8 cellular contexts compared by ENCODE assay signal in genomic region chr3:44685128-44685800, GRCh38. TPM values are rescaled to one million over a fixed set of nuclear protein-coding genes. Genes with fewer than 3 reads are reported as not detected.
DNase-seq lines count a peak whose midpoint lies in the region; ATAC-seq and TF ChIP-seq lines count a peak whose summit lies in the region.

No MANE protein-coding gene starts in this region.

- H3K14ac ChIP-seq in trophoblast cell (ENCODE audit: low read length): peak overlapping the region; percentile 84

- H3K23ac ChIP-seq in trophoblast cell (ENCODE audit: low read length): no peak overlapping the region

- H3K9ac ChIP-seq in adipocyte (ENCODE audit: low read length) (peak overlapping the region; percentile 84), trophoblast cell (ENCODE audit: low read length) (peak overlapping the region; percentile 72)

- H3K79me2 ChIP-seq in trophoblast cell (ENCODE audit: control insufficient read depth, insufficient read depth, low read length, poor library complexity): peaks cover 3% of the 10 kb centered on the region

- in situ Hi-C loops in transverse colon (cut with MboI; ENCODE audit: low pct_ligation_motif_present in 1 of 4, low pct_unique_long_range_greater_than_20kb in 1 of 4, low sequenced_read_pairs in 3 of 4): no loop called here

- H3K4ac ChIP-seq in trophoblast cell (ENCODE audit: low read depth, low read length): peak overlapping the region; percentile 81

- peak overlapping the region; percentile 96 for H2AFZ ChIP-seq in trophoblast cell (ENCODE audit: insufficient read depth, low read length, poor library complexity)

- peak; percentile 49 for ATAC-seq in GM18873 (IDR thresholded peaks at IDR 0.05; ENCODE audit: low FRiP score, unreplicated experiment)
- ATAC-seq in HG03378 (IDR thresholded peaks at IDR 0.05; ENCODE audit: unreplicated experiment): peak; percentile 72
- ATAC-seq in heart left ventricle: peak; percentile 73 to 98 (median 94)
- ATAC-seq in HG03565 (IDR thresholded peaks at IDR 0.05; ENCODE audit: unreplicated experiment): no peak

- peak overlapping the region; percentile 91 for H3K4me3 ChIP-seq in adipocyte (ENCODE audit: low read length)
- peak overlapping the region; percentile 62 to 93 (median 74) for H3K4me3 ChIP-seq in heart left ventricle
- H3K4me3 ChIP-seq in trophoblast cell (ENCODE audit: low read depth, low read length): peak overlapping the region; percentile 82
- peak overlapping the region; percentile 54 to 80 (median 74) for H3K4me3 ChIP-seq in transverse colon

- H2BK12ac ChIP-seq in trophoblast cell (ENCODE audit: low read length): no peak overlapping the region

- H4K12ac ChIP-seq in trophoblast cell (ENCODE audit: low read depth, low read length): peak overlapping the region; percentile 98

- H3K27ac ChIP-seq in RWPE1: peak overlapping the region; percentile 51
- peak overlapping the region in 8 of 12 donors; percentile 9 to 66 (median 38) for H3K27ac ChIP-seq in heart left ventricle
- no peak overlapping the region for H3K27ac ChIP-seq in trophoblast cell (ENCODE audit: low read depth, low read length)
- peak overlapping the region in 3 of 4 donors; percentile 50 to 53 (median 53) for H3K27ac ChIP-seq in transverse colon

- POLR2A ChIA-PET in RWPE1 (lab: Yijun Ruan, JAX; ENCODE audit: low non-redundant PET): no interaction called here

- TF ChIP-seq POLR2A in heart left ventricle (IDR thresholded peaks at IDR 0.05) (peak in 1 of 2 donors; percentile 38), transverse colon (IDR thresholded peaks at IDR 0.05) (no peak)

- no peak for TF ChIP-seq EP300 in transverse colon (IDR thresholded peaks at IDR 0.05; ENCODE audit: low read depth)

- no peak overlapping the region for H2AK5ac ChIP-seq in trophoblast cell (ENCODE audit: low read length)

- H3K27me3 ChIP-seq in adipocyte (replicated peaks; ENCODE audit: control insufficient read depth, insufficient read depth, low read length) (no peaks in the 10 kb centered on the region), heart left ventricle (peaks cover 0 to 16% (median 4%) of the 10 kb centered on the region in 9 donors), trophoblast cell (ENCODE audit: insufficient read depth, low read length) (no peaks in the 10 kb centered on the region), transverse colon (peaks cover 25% of the 10 kb centered on the region)

- H4K8ac ChIP-seq in trophoblast cell (ENCODE audit: low read depth, low read length): peak overlapping the region; percentile 88

- H3K9me3 ChIP-seq in adipocyte (ENCODE audit: control insufficient read depth, low read length) (peaks cover 12% of the 10 kb centered on the region), heart left ventricle (peaks cover 0 to 32% (median 2%) of the 10 kb centered on the region in 12 donors), trophoblast cell (ENCODE audit: insufficient read depth, low read depth, low read length) (peaks cover 13% of the 10 kb centered on the region), transverse colon (no peaks in the 10 kb centered on the region)

- peak overlapping the region; percentile 57 for H3K4me2 ChIP-seq in trophoblast cell (ENCODE audit: low read length)

- WGBS in heart left ventricle, 4 donors: 1 to 3% (median 1%) methylated on average over 31 to 48 of the region's 48 CpGs
- no CpG with 5 or more reads among the region's 48 CpGs for WGBS in trophoblast cell (ENCODE audit: extremely low coverage, insufficient coverage, insufficient read length)
- WGBS in transverse colon (ENCODE audit: low coverage in 1 of 2), 2 donors: 8 to 11% methylated on average over 10 to 40 of the region's 48 CpGs

- TF ChIP-seq CTCF in RWPE1 (conservative IDR thresholded peaks at IDR 0.05; ENCODE audit: low read depth) (no peak), heart left ventricle (IDR thresholded peaks at IDR 0.05) (no peak), transverse colon (IDR thresholded peaks at IDR 0.05) (no peak)

- peak overlapping the region; percentile 29 for H2BK120ac ChIP-seq in trophoblast cell (ENCODE audit: insufficient read depth, low read length, poor library complexity)

- peaks cover 2% of the 10 kb centered on the region for H3K79me1 ChIP-seq in trophoblast cell (ENCODE audit: low read length)

- H3K36me3 ChIP-seq in adipocyte (ENCODE audit: control insufficient read depth, insufficient read depth, low read length, severe bottlenecking) (peaks cover 8% of the 10 kb centered on the region), heart left ventricle (peaks cover 0 to 3% (median 0%) of the 10 kb centered on the region in 9 donors), trophoblast cell (ENCODE audit: control insufficient read depth in 1 of 2, insufficient read depth in 2 of 2, low read length in 2 of 2) (no peaks in the 10 kb centered on the region), transverse colon (no peaks in the 10 kb centered on the region)

- intact Hi-C loops in heart left ventricle (cut with DNase I) (no loop called here), transverse colon (cut with DNase I; ENCODE audit: low total_unique reads) (no loop called here)

- CTCF ChIA-PET in RWPE1 (lab: Yijun Ruan, JAX): no interaction called here

- H3K4me1 ChIP-seq in adipocyte (ENCODE audit: control insufficient read depth, insufficient read depth, low read length): peaks cover 9% of the 10 kb centered on the region
- H3K4me1 ChIP-seq in heart left ventricle: peaks cover 0 to 12% (median 5%) of the 10 kb centered on the region in 12 donors
- peaks cover 0 to 2% of the 10 kb centered on the region in 2 experiments for H3K4me1 ChIP-seq in trophoblast cell (ENCODE audit: control insufficient read depth in 1 of 2, insufficient read depth in 2 of 2, low read length in 2 of 2)
- peaks cover 0 to 6% (median 3%) of the 10 kb centered on the region in 4 donors for H3K4me1 ChIP-seq in transverse colon

- H3K18ac ChIP-seq in trophoblast cell (ENCODE audit: low read length): peak overlapping the region; percentile 61

- DNase-seq in RWPE1 (ENCODE audit: low spot score) (peak; percentile 71), adipocyte (ENCODE audit: low read depth) (peak; percentile 80), heart left ventricle (peak; percentile 73 to 88 (median 85)), trophoblast cell (no peak), transverse colon (peak; percentile 76)

- H4K91ac ChIP-seq in trophoblast cell (ENCODE audit: low read depth, low read length): peak overlapping the region; percentile 49

- no peak overlapping the region for H2BK5ac ChIP-seq in trophoblast cell (ENCODE audit: low read depth, low read length, poor library complexity)

RNA-seq across cellular contexts. Expression of gene ZNF502, which starts 27.2 kb away (rescaled TPM):
- total RNA-seq in heart left ventricle: 1 to 10 TPM; 1.9 to 4.8 (median 3.5) TPM
- polyA plus RNA-seq in heart left ventricle: 1 to 10 TPM; 1.9 to 3.4 TPM
- polyA plus RNA-seq in trophoblast cell (2013): 1.0 and 1.2 TPM in 2 replicates
- total RNA-seq in transverse colon: 10 to 100 TPM in 1 of 4 donors, 1 to 10 TPM in 3; 1.4 to 13.7 (median 4.7) TPM

RNA-seq across cellular contexts. Expression of gene ZNF35, which starts 36.7 kb away (rescaled TPM):
- total RNA-seq in heart left ventricle (10 to 100 TPM in 1 of 9 donors, 1 to 10 TPM in 8; 6.0 to 14.6 (median 6.5) TPM), transverse colon (1 to 10 TPM in 2 of 4 donors, under 1 TPM in 1, not detected in 1; 1.00 to 6.8 (median 5.9) TPM)
- polyA plus RNA-seq in heart left ventricle: 1 to 10 TPM; 3.6 to 7.7 TPM
- 7.2 and 7.3 TPM in 2 replicates for polyA plus RNA-seq in trophoblast cell (2013)

RNA-seq across cellular contexts. Expression of gene ZNF501, which starts 44.2 kb away (rescaled TPM):
- total RNA-seq in heart left ventricle (1 to 10 TPM; 1.8 to 5.5 (median 3.9) TPM), transverse colon (1 to 10 TPM in 3 of 4 donors, not detected in 1; 1.1 to 4.8 (median 2.6) TPM)
- 1 to 10 TPM; 1.1 to 2.9 TPM for polyA plus RNA-seq in heart left ventricle
- polyA plus RNA-seq in trophoblast cell (2013): 1.2 TPM in 2 replicates

Comparison
In these comparisons a context has a peak if more than half of its experiments do, and no peak if none do; other contexts are left out.
1. DNase-seq: peak in RWPE1 (single experiment), adipocyte (single experiment), heart left ventricle (5 of 5) and transverse colon (single experiment); none in trophoblast cell (0 of 2).
2. Peak in every context shown above with its lines, with median percentiles within 50 percentile points of each other: H3K4me3 ChIP-seq.